ENCODE assay signal across 8 cellular contexts in genomic region chr12:6765048-6765633, GRCh38. TPM values are rescaled to one million over a fixed set of nuclear protein-coding genes. Genes with fewer than 3 reads are reported as not detected.
A peak's percentile ranks its signal among the peaks of the same experiment; 100 is the strongest.
DNase-seq lines count a peak whose midpoint lies in the region; ATAC-seq and TF ChIP-seq lines count a peak whose summit lies in the region.

No MANE protein-coding gene starts in this region.

- H3K79me2 ChIP-seq in fibroblast of lung (ENCODE audit: control insufficient read depth, insufficient read depth, low read length): peaks cover 34% of the 10 kb centered on the region

- no peaks in the 10 kb centered on the region for H3K27me3 ChIP-seq in fibroblast of lung (ENCODE audit: control insufficient read depth, insufficient read depth, low read length)

- H3K36me3 ChIP-seq in SK-N-MC (ENCODE audit: insufficient read depth, low read length) (peaks cover 8% of the 10 kb centered on the region; the same call in 1 of the 2 replicates), fibroblast of lung (ENCODE audit: control insufficient read depth, insufficient read depth, low read length) (peaks cover 1% of the 10 kb centered on the region)

- H3K9ac ChIP-seq in SK-N-MC (ENCODE audit: insufficient read length) (peak overlapping the region; percentile 26), fibroblast of lung (ENCODE audit: insufficient read depth, low read length) (no peak overlapping the region)

- DNase-seq in NCI-H82 treated with DMSO at 0.1 percent for 48 hours (lab: John Stamatoyannopoulos, UW; ENCODE audit: unreplicated experiment) (peak; percentile 26), NCI-H82 (lab: John Stamatoyannopoulos, UW) (no peak), SK-N-MC (ENCODE audit: low read depth, low spot score) (no peak), fibroblast of lung (ENCODE audit: low read depth in 2 of 2) (no peak), GM13976 (ENCODE audit: low spot score) (no peak)
- no peak for DNase-seq in stimulated activated CD4-positive, alpha-beta T cell treated with anti-CD3 and anti-CD28 coated beads, Interleukin-4, amount 100 ng/mL, for 4 hours

- H3K4me2 ChIP-seq in fibroblast of lung (ENCODE audit: extremely low read depth, insufficient read depth, low read length): peak overlapping the region; percentile 69

- peaks cover 18% of the 10 kb centered on the region for H3K4me1 ChIP-seq in fibroblast of lung (ENCODE audit: control insufficient read depth, extremely low read depth, insufficient read depth, low read length)

- ATAC-seq in GM19455 (IDR thresholded peaks at IDR 0.05; ENCODE audit: unreplicated experiment): no peak

- H3K4me3 ChIP-seq in SK-N-MC (peak overlapping the region; percentile 87), fibroblast of lung (replicated peaks in 1 of 4; ENCODE audit: control extremely low read depth in 1 of 4, insufficient read depth in 1 of 4, low read depth in 3 of 4, low read length in 4 of 4) (peak overlapping the region; percentile 13 to 89 (median 43)), skin epidermis (peak overlapping the region in 6 of 7 experiments; percentile 57 to 80 (median 76))

- H3K27ac ChIP-seq in SK-N-MC (peak overlapping the region; percentile 89), fibroblast of lung (ENCODE audit: insufficient read depth, low read length) (peak overlapping the region; percentile 79), skin epidermis (peak overlapping the region in 19 of 21 experiments; percentile 77 to 94 (median 85))

- no peak overlapping the region for H2AFZ ChIP-seq in fibroblast of lung (ENCODE audit: low read length)

- in situ Hi-C loops in GM13976 (cut with MboI; ENCODE audit: low sequenced_read_pairs, unreplicated experiment): no loop called here

- TF ChIP-seq CTCF in fibroblast of lung (conservative IDR thresholded peaks at IDR 0.05 in 1 of 2, IDR thresholded peaks at IDR 0.05 in 1 of 2; ENCODE audit: low read depth in 1 of 2, low read length in 2 of 2) (no peak), GM13976 (IDR thresholded peaks at IDR 0.05; ENCODE audit: borderline replicate concordance, control extremely low read depth, extremely low read depth, insufficient read depth, missing control alignments) (no peak)

- H3K9me3 ChIP-seq in SK-N-MC (ENCODE audit: low read depth, low read length): no peaks in the 10 kb centered on the region
- no peaks in the 10 kb centered on the region for H3K9me3 ChIP-seq in fibroblast of lung (ENCODE audit: control insufficient read depth, insufficient read depth, low read depth, low read length)

- H4K20me1 ChIP-seq in fibroblast of lung (ENCODE audit: control insufficient read depth, extremely low read depth, insufficient read depth, low read length): peaks cover 7% of the 10 kb centered on the region

RNA-seq across cellular contexts. Expression of gene PTMS, which starts 1.0 kb away (rescaled TPM):
- 29.5 and 63.6 TPM in 2 replicates for total RNA-seq in fibroblast of lung
- 269 and 312 TPM in 2 replicates for polyA plus RNA-seq in fibroblast of lung
- polyA plus RNA-seq in fibroblast of lung (2012): 689 and 844 TPM in 2 replicates
- 1,246 and 1,454 TPM in 2 replicates for polyA minus RNA-seq in fibroblast of lung (ENCODE audit: low replicate concordance)

RNA-seq across cellular contexts. Expression of gene LAG3, which starts 7.2 kb away (rescaled TPM):
- 0.17 and 0.26 TPM in 2 replicates for total RNA-seq in fibroblast of lung
- 0.09 and 0.17 TPM in 2 replicates for polyA plus RNA-seq in fibroblast of lung
- polyA plus RNA-seq in fibroblast of lung (2012): 0.16 and 0.65 TPM in 2 replicates
- polyA minus RNA-seq in fibroblast of lung (ENCODE audit: low replicate concordance): 0.63 and 0.67 TPM in 2 replicates

RNA-seq across cellular contexts. Expression of gene MLF2, which starts 12.2 kb away (rescaled TPM):
- total RNA-seq in fibroblast of lung: 88.6 and 106 TPM in 2 replicates
- polyA plus RNA-seq in fibroblast of lung: 287 and 289 TPM in 2 replicates
- 211 and 244 TPM in 2 replicates for polyA plus RNA-seq in fibroblast of lung (2012)
- 376 and 386 TPM in 2 replicates for polyA minus RNA-seq in fibroblast of lung (ENCODE audit: low replicate concordance)

RNA-seq across cellular contexts. Expression of gene CD4, which starts 24.2 kb away (rescaled TPM):
- total RNA-seq in fibroblast of lung: 14.4 and 27.2 TPM in 2 replicates
- 50.8 and 152 TPM in 2 replicates for polyA plus RNA-seq in fibroblast of lung
- 53.8 and 172 TPM in 2 replicates for polyA plus RNA-seq in fibroblast of lung (2012)
- polyA minus RNA-seq in fibroblast of lung (ENCODE audit: low replicate concordance): 75.4 and 190 TPM in 2 replicates

RNA-seq across cellular contexts. Expression of gene COPS7A, which starts 41.3 kb away (rescaled TPM):
- 67.0 and 79.1 TPM in 2 replicates for total RNA-seq in fibroblast of lung
- polyA plus RNA-seq in fibroblast of lung: 114 and 138 TPM in 2 replicates
- 82.4 and 105 TPM in 2 replicates for polyA plus RNA-seq in fibroblast of lung (2012)
- polyA minus RNA-seq in fibroblast of lung (ENCODE audit: low replicate concordance): 127 and 133 TPM in 2 replicates
